3 cellular contexts compared by ENCODE assay signal in the genomic region with DNA sequence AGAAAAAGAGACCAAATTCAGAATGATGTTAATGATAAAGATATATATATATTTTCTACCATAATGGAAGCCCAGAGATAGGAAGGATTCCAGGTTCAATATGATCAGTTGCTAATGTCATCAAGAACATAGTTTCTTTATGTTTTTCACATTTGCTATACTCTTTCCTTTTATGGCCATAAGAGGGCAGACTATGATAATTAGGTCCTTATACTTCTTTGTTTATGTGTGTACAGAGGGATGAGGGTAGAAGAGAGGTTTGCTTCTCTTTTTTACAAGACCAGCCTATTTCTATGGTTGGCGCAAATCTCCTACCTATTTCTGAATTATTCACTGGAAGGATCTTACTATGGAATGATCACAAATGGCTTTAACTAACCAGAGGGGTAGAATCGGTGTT. TPM values are rescaled to one million over a fixed set of nuclear protein-coding genes. Genes with fewer than 3 reads are reported as not detected.
"Had no signal": no experiment of that assay in that cellular context is flagged by ENCODE, and none has a peak within 500 bp of the region (broad histone marks: within the 10 kb centered on the region; RNA-seq: fewer than 3 reads in every experiment).

No MANE protein-coding gene starts in this region.

RNA-seq across cellular contexts. Expression of a gene that starts 52.1 kb away (rescaled TPM):
- total RNA-seq: HepG2, HT-29, HT1080 had no signal
- polyA plus RNA-seq: HepG2 had no signal
